1 cellular context compared by ENCODE assay signal in genomic region chr10:122647383-122647968, GRCh38.
TF ChIP-seq lines count a peak whose summit lies in the region.

No MANE protein-coding gene starts in this region.

TF ChIP-seq in K562, 482 proteins besides CTCF, POLR2A, EP300 and RAD21 (continued from another document):
- TF ChIP-seq ARID1B (IDR thresholded peaks at IDR 0.05) (0 out of 2 replicates have a peak, but pooled peaks have one; percentile 10), PHB (CRISPR knock-in tag; IDR thresholded peaks at IDR 0.05) (no peak), NFIC (IDR thresholded peaks at IDR 0.05) (0 out of 2 replicates have a peak, but pooled peaks have one; percentile 13), IFI16 (CRISPR knock-in tag; IDR thresholded peaks at IDR 0.05) (no peak), TAL1 (IDR thresholded peaks at IDR 0.05) (0 out of 2 replicates have a peak, but pooled peaks have one; percentile 19), CBFA2T3 (IDR thresholded peaks at IDR 0.05) (peak; percentile 61), CREB1 (IDR thresholded peaks at IDR 0.05) (no peak), CREB1 (CRISPR knock-in tag; IDR thresholded peaks at IDR 0.05) (no peak), TRIM28 (IDR thresholded peaks at IDR 0.05) (no peak), CBFA2T2 (conservative IDR thresholded peaks at IDR 0.05) (peak; percentile 26; the same call in 1 of the 2 replicates), TCF7 (IDR thresholded peaks at IDR 0.05; ENCODE audit: borderline replicate concordance) (no peak), GABPB1 (CRISPR knock-in tag; IDR thresholded peaks at IDR 0.05) (no peak), HDAC2 (IDR thresholded peaks at IDR 0.05) (no peak)
